ENCODE assay signal across 29 cellular contexts in genomic region chr10:53370347-53370746, GRCh38.
"Had no signal": no experiment of that assay in that cellular context is flagged by ENCODE, and none has a peak within 500 bp of the region (broad histone marks: within the 10 kb centered on the region; RNA-seq: fewer than 3 reads in every experiment).

No MANE protein-coding gene starts in this region.

- H3K9me3 ChIP-seq: colonic mucosa, esophagus squamous epithelium, gastrocnemius medialis, gastroesophageal sphincter had no signal

- H3K27me3 Mint-ChIP-seq: dendritic cell treated with granulocyte-macrophage colony-stimulating factor and Interleukin-4, amounts not matched to agents 40 ng/mL and 50 ng/mL, for 4 days; effector memory CD8-positive, alpha-beta T cell had no signal

- H3K27ac Mint-ChIP-seq: dendritic cell treated with granulocyte-macrophage colony-stimulating factor and Interleukin-4, amounts not matched to agents 40 ng/mL and 50 ng/mL, for 4 days; effector memory CD8-positive, alpha-beta T cell; endodermal cell had no signal

- H3K4me3 Mint-ChIP-seq: dendritic cell treated with granulocyte-macrophage colony-stimulating factor and Interleukin-4, amounts not matched to agents 40 ng/mL and 50 ng/mL, for 4 days; effector memory CD8-positive, alpha-beta T cell; endodermal cell had no signal

- DNase-seq: colonic mucosa; cortex of kidney; dermis blood vessel endothelial cell; dorsolateral prefrontal cortex; effector CD4-positive, alpha-beta T cell; effector CD8-positive, alpha-beta T cell; effector memory CD4-positive, alpha-beta T cell; effector memory CD8-positive, alpha-beta T cell; endodermal cell; erythroblast; esophagus squamous epithelium; foreskin fibroblast; foreskin keratinocyte; foreskin melanocyte; gastrocnemius medialis; glutamatergic neuron; head of caudate nucleus; heart left ventricle; heart right ventricle had no signal

- H3K4me1 ChIP-seq: colonic mucosa, esophagus muscularis mucosa, esophagus squamous epithelium, foreskin keratinocyte, gastrocnemius medialis, gastroesophageal sphincter, heart left ventricle, heart right ventricle had no signal

- H3K27ac ChIP-seq: colonic mucosa, coronary artery, dorsolateral prefrontal cortex, epithelial cell of prostate, esophagus muscularis mucosa, esophagus squamous epithelium, foreskin keratinocyte, gastrocnemius medialis, gastroesophageal sphincter, heart left ventricle, heart right ventricle had no signal

- H3K4me1 Mint-ChIP-seq: endodermal cell had no signal

- H3K27me3 ChIP-seq: colonic mucosa, dorsolateral prefrontal cortex, esophagus muscularis mucosa, esophagus squamous epithelium, foreskin keratinocyte, gastrocnemius medialis, gastroesophageal sphincter, heart left ventricle, heart right ventricle had no signal

- H3K36me3 ChIP-seq: colonic mucosa, esophagus muscularis mucosa, esophagus squamous epithelium, gastrocnemius medialis, gastroesophageal sphincter, heart left ventricle, heart right ventricle had no signal

- FAIRE-seq: colon, endometrium, endothelial cell of umbilical vein, frontal cortex had no signal

- ATAC-seq: effector memory CD8-positive, alpha-beta T cell; esophagus mucosa; foreskin keratinocyte; gastrocnemius medialis; gastroesophageal sphincter; heart left ventricle; heart right ventricle had no signal

- H3K4me3 ChIP-seq: colonic mucosa, coronary artery, dorsolateral prefrontal cortex, esophagus muscularis mucosa, esophagus squamous epithelium, gastrocnemius medialis, gastroesophageal sphincter, heart left ventricle, heart right ventricle had no signal
